7 cellular contexts compared by ENCODE assay signal in the genomic region with DNA sequence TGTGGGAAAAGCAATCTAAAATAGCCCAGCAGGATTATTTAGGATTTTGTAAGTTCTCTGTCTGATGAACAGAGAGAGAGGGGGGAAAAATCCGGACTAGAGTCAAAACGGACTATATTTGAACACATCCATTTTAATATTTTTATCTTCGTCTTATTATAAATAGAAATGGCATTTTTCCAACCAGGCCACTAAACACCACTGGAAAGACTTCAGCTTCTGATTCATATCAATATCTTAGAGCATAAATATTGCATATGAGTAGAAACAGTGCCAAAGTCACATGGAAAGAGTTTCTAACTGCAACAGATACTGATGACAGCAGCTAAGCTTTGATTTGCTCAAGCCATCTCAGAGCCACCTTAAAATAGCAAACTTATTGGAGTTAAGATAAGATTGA. TPM values are rescaled to one million over a fixed set of nuclear protein-coding genes. Genes with fewer than 3 reads are reported as not detected.
DNase-seq lines count a peak whose midpoint lies in the region; ATAC-seq and TF ChIP-seq lines count a peak whose summit lies in the region.

No MANE protein-coding gene starts in this region.

- H3K4me1 ChIP-seq in HUES6 (ENCODE audit: control insufficient read depth, insufficient read depth, low read length) (peaks cover 56% of the 10 kb centered on the region), mesendoderm (ENCODE audit: control insufficient read depth, low read depth, low read length) (peaks cover 5% of the 10 kb centered on the region), testis (peaks cover 6% of the 10 kb centered on the region)

- H2BK120ac ChIP-seq in mesendoderm (ENCODE audit: low read depth, low read length): no peak overlapping the region

- no peak for TF ChIP-seq POLR2A in testis (IDR thresholded peaks at IDR 0.05)

- H3K18ac ChIP-seq in mesendoderm (ENCODE audit: low read length): no peak overlapping the region

- H3K23ac ChIP-seq in mesendoderm (ENCODE audit: low read length): no peak overlapping the region

- H3K27me3 ChIP-seq in HUES6 (ENCODE audit: control insufficient read depth, insufficient read depth, low read length): peaks cover 19% of the 10 kb centered on the region
- H3K27me3 ChIP-seq in mesendoderm (ENCODE audit: insufficient read depth, low read length, poor library complexity): no peaks in the 10 kb centered on the region
- H3K27me3 ChIP-seq in testis: no peaks in the 10 kb centered on the region

- H3K27ac ChIP-seq in HUES6 (ENCODE audit: low read depth, low read length): no peak overlapping the region
- no peak overlapping the region for H3K27ac ChIP-seq in mesendoderm (ENCODE audit: low read depth, low read length)
- H3K27ac ChIP-seq in testis: peak overlapping the region in 1 of 2 donors; percentile 75

- intact Hi-C loops in testis (cut with DNase I; ENCODE audit: low total_unique reads): no loop called here

- peak overlapping the region; percentile 22 for H3K9ac ChIP-seq in HUES6 (ENCODE audit: low read length)
- H3K9ac ChIP-seq in mesendoderm (ENCODE audit: low read length): no peak overlapping the region

- H3K36me3 ChIP-seq in HUES6 (ENCODE audit: control insufficient read depth, insufficient read depth, low read length): no peaks in the 10 kb centered on the region
- H3K36me3 ChIP-seq in mesendoderm (ENCODE audit: control insufficient read depth, insufficient read depth, low read length): no peaks in the 10 kb centered on the region
- H3K36me3 ChIP-seq in testis (ENCODE audit: low read depth, missing control alignments): no peaks in the 10 kb centered on the region

- DNase-seq in cardiac fibroblast (ENCODE audit: low read depth in 2 of 2) (peak; percentile 10 to 27), mesendoderm (no peak), testis (no peak), NCI-H1930 (lab: John Stamatoyannopoulos, UW) (no peak)
- no peak for DNase-seq in activated T-cell treated with anti-CD3 and anti-CD28 coated beads, Interleukin-2, amount 50 U/mL, for 48 hours

- H3K4me3 ChIP-seq in HUES6 (ENCODE audit: low read depth, low read length) (peak overlapping the region; percentile 73), cardiac fibroblast (replicated peaks in 1 of 2; ENCODE audit: low read depth in 2 of 2, low read length in 2 of 2) (peak overlapping the region; percentile 44 to 47), mesendoderm (ENCODE audit: low read length) (no peak overlapping the region), testis (peak overlapping the region; percentile 46 to 49)

- no peak overlapping the region for H4K8ac ChIP-seq in mesendoderm (ENCODE audit: low read depth, low read length)

- H3K4ac ChIP-seq in mesendoderm (ENCODE audit: low read depth, low read length): no peak overlapping the region

- H4K5ac ChIP-seq in mesendoderm (ENCODE audit: low read length): no peak overlapping the region

- H3K9me3 ChIP-seq in HUES6 (ENCODE audit: control insufficient read depth, insufficient read depth, low read depth, low read length) (no peaks in the 10 kb centered on the region), testis (no peaks in the 10 kb centered on the region)

- H2BK5ac ChIP-seq in mesendoderm (ENCODE audit: low read length): no peak overlapping the region

- no peak overlapping the region for H2AK5ac ChIP-seq in mesendoderm (ENCODE audit: low read length)

- no CpG with 5 or more reads among the region's 3 CpGs for WGBS in mesendoderm (ENCODE audit: extremely low coverage, insufficient coverage, low lambda C conversion rate)
- WGBS in testis, 2 donors: 0 to 2% methylated on average over 3 of the region's 3 CpGs

- no peak for ATAC-seq in HG03342 (IDR thresholded peaks at IDR 0.05; ENCODE audit: unreplicated experiment)

- H3K4me2 ChIP-seq in mesendoderm (ENCODE audit: low read length): peak overlapping the region; percentile 8

- no peaks in the 10 kb centered on the region for H3K79me2 ChIP-seq in mesendoderm (ENCODE audit: control insufficient read depth, insufficient read depth, low read length)

- no peak overlapping the region for H2BK15ac ChIP-seq in mesendoderm (replicated peaks; ENCODE audit: low read depth)

- no peak for TF ChIP-seq CTCF in cardiac fibroblast (IDR thresholded peaks at IDR 0.05; ENCODE audit: low read depth, low read length)
- TF ChIP-seq CTCF in testis (IDR thresholded peaks at IDR 0.05): no peak

- no peaks in the 10 kb centered on the region for H3K79me1 ChIP-seq in mesendoderm (ENCODE audit: low read length)

- no peak overlapping the region for H3K56ac ChIP-seq in mesendoderm (ENCODE audit: low read length)

RNA-seq across cellular contexts. Expression of a gene that starts 0.5 kb away (rescaled TPM):
- polyA plus RNA-seq in mesendoderm (2013, experiment 1 of 2): 0.90 TPM
- polyA plus RNA-seq in mesendoderm (2013, experiment 2 of 2): 1.1 TPM
- total RNA-seq in testis: 10 to 100 TPM; 33.0 to 33.4 TPM
- polyA plus RNA-seq in testis (ENCODE audit: insufficient read depth, low read depth, low replicate concordance): 15.4 TPM

Comparison
In these comparisons a context has a peak if more than half of its experiments do, and no peak if none do; other contexts are left out.
1. DNase-seq: peak in cardiac fibroblast (2 of 2); none in mesendoderm (single experiment), testis (single experiment), activated T-cell treated with anti-CD3 and anti-CD28 coated beads, Interleukin-2, amount 50 U/mL, for 48 hours (0 of 2) and NCI-H1930 (0 of 2).